Comparison of ENCODE assay signal across 33 cellular contexts in the genomic region with DNA sequence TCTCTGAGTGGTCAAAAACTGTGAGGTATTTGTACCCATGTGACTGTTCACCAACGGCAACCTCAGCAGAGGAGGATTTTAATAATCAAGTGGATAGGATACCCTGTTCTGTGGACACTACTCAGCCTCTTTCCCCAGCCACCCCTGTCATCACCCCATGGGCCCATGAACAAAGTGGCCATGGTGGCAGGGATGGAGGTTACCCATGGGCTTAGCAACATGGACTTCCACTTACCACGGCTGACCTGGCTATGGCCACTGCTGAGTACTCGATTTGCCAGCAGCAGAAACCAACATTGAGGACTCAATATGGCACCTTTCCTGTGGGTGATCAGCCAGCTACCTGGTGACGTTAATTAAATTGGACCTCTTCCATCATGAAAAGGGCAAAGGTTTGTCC.
"Had no signal": no experiment of that assay in that cellular context is flagged by ENCODE, and none has a peak within 500 bp of the region (broad histone marks: within the 10 kb centered on the region; RNA-seq: fewer than 3 reads in every experiment).

No MANE protein-coding gene starts in this region.

- H3K36me3 Mint-ChIP-seq: activated naive CD4-positive, alpha-beta T cell treated with anti-CD3 and anti-CD28 coated beads, Interleukin-2, amount 10 ng/mL, durations not matched to agents 7 days and 5 days; activated naive CD4-positive, alpha-beta T cell treated with anti-CD3 and anti-CD28 coated beads, Interleukin-2, amount 50 U/mL, for 24 hours; activated naive CD8-positive, alpha-beta T cell; activated naive CD8-positive, alpha-beta T cell treated with anti-CD3 and anti-CD28 coated beads for 36 hours; activated naive CD8-positive, alpha-beta T cell treated with anti-CD3 and anti-CD28 coated beads, Interleukin-2, amount 10 ng/mL, durations not matched to agents 7 days and 5 days; brain had no signal

- H3K27me3 Mint-ChIP-seq: activated naive CD4-positive, alpha-beta T cell treated with anti-CD3 and anti-CD28 coated beads, Interleukin-2, amount 10 ng/mL, durations not matched to agents 7 days and 5 days; activated naive CD4-positive, alpha-beta T cell treated with anti-CD3 and anti-CD28 coated beads, Interleukin-2, amount 50 U/mL, for 24 hours; activated naive CD8-positive, alpha-beta T cell; activated naive CD8-positive, alpha-beta T cell treated with anti-CD3 and anti-CD28 coated beads for 36 hours; activated naive CD8-positive, alpha-beta T cell treated with anti-CD3 and anti-CD28 coated beads, Interleukin-2, amount 10 ng/mL, durations not matched to agents 7 days and 5 days; activated naive CD8-positive, alpha-beta T cell treated with anti-CD3 and anti-CD28 coated beads, Interleukin-2, amount 50 U/mL, for 24 hours; activated T-cell treated with anti-CD3 and anti-CD28 coated beads, Interleukin-2, amount 50 U/mL, for 24 hours; activated T-helper 17 cell treated with anti-CD3 and anti-CD28 coated beads, Interleukin-2, amount 50 U/mL, for 72 hours; brain; central memory CD8-positive, alpha-beta T cell had no signal

- H3K9me3 Mint-ChIP-seq: activated naive CD4-positive, alpha-beta T cell treated with anti-CD3 and anti-CD28 coated beads, Interleukin-2, amount 50 U/mL, for 24 hours had no signal

- H3K4me3 Mint-ChIP-seq: activated naive CD4-positive, alpha-beta T cell treated with anti-CD3 and anti-CD28 coated beads for 36 hours; activated naive CD4-positive, alpha-beta T cell treated with anti-CD3 and anti-CD28 coated beads, Interleukin-2, amount 10 ng/mL, durations not matched to agents 7 days and 5 days; activated naive CD4-positive, alpha-beta T cell treated with anti-CD3 and anti-CD28 coated beads, Interleukin-2, amount 50 U/mL, for 24 hours; activated naive CD8-positive, alpha-beta T cell; activated naive CD8-positive, alpha-beta T cell treated with anti-CD3 and anti-CD28 coated beads for 36 hours; activated naive CD8-positive, alpha-beta T cell treated with anti-CD3 and anti-CD28 coated beads, Interleukin-2, amount 10 ng/mL, durations not matched to agents 7 days and 5 days; activated naive CD8-positive, alpha-beta T cell treated with anti-CD3 and anti-CD28 coated beads, Interleukin-2, amount 50 U/mL, for 24 hours; activated T-cell treated with anti-CD3 and anti-CD28 coated beads, Interleukin-2, amount 50 U/mL, for 24 hours; activated T-cell treated with anti-CD3 and anti-CD28 coated beads, Interleukin-2, amount 50 U/mL, for 4 hours; activated T-cell treated with anti-CD3 and anti-CD28 coated beads, Interleukin-2, amount 50 U/mL, for 72 hours; activated T-helper 1 cell treated with anti-CD3 and anti-CD28 coated beads, Interleukin-12 subunit alpha, Interleukin-12 subunit beta, Interleukin-2, Interleukin-4 antibody, amounts not matched to agents 30 ng/mL and 10 ng/mL and 1 ng/mL, durations not matched to agents 14 hours and 24 hours and 36 hours; activated T-helper 17 cell treated with anti-CD3 and anti-CD28 coated beads, Interleukin-2, amount 50 U/mL, for 72 hours; brain; central memory CD8-positive, alpha-beta T cell had no signal

- ATAC-seq: activated naive CD8-positive, alpha-beta T cell treated with anti-CD3 and anti-CD28 coated beads, Interleukin-2, amount 50 U/mL, for 24 hours; activated T-cell treated with anti-CD3 and anti-CD28 coated beads, Interleukin-2, amount 50 U/mL, for 4 hours; activated T-cell treated with anti-CD3 and anti-CD28 coated beads, Interleukin-2, amount 50 U/mL, for 72 hours; activated T-helper 17 cell treated with anti-CD3 and anti-CD28 coated beads, Interleukin-2, amount 50 U/mL, for 72 hours; body of pancreas had no signal

- H3K27ac Mint-ChIP-seq: activated naive CD4-positive, alpha-beta T cell treated with anti-CD3 and anti-CD28 coated beads for 36 hours; activated naive CD4-positive, alpha-beta T cell treated with anti-CD3 and anti-CD28 coated beads, Interleukin-2, amount 10 ng/mL, durations not matched to agents 7 days and 5 days; activated naive CD4-positive, alpha-beta T cell treated with anti-CD3 and anti-CD28 coated beads, Interleukin-2, amount 50 U/mL, for 24 hours; activated naive CD8-positive, alpha-beta T cell; activated naive CD8-positive, alpha-beta T cell treated with anti-CD3 and anti-CD28 coated beads for 36 hours; activated naive CD8-positive, alpha-beta T cell treated with anti-CD3 and anti-CD28 coated beads, Interleukin-2, amount 10 ng/mL, durations not matched to agents 7 days and 5 days; activated naive CD8-positive, alpha-beta T cell treated with anti-CD3 and anti-CD28 coated beads, Interleukin-2, amount 50 U/mL, for 24 hours; activated T-cell treated with anti-CD3 and anti-CD28 coated beads, Interleukin-2, amount 50 U/mL, for 24 hours; activated T-cell treated with anti-CD3 and anti-CD28 coated beads, Interleukin-2, amount 50 U/mL, for 72 hours; activated T-helper 1 cell treated with anti-CD3 and anti-CD28 coated beads, Interleukin-12 subunit alpha, Interleukin-12 subunit beta, Interleukin-2, Interleukin-4 antibody, amounts not matched to agents 30 ng/mL and 10 ng/mL and 1 ng/mL, durations not matched to agents 14 hours and 24 hours and 36 hours; activated T-helper 17 cell treated with anti-CD3 and anti-CD28 coated beads, Interleukin-2, amount 50 U/mL, for 72 hours; activated T-helper 2 cell treated with anti-CD3 and anti-CD28 coated beads, Interferon-gamma antibody, Interleukin-2, Interleukin-4, amounts not matched to agents 10 μg/mL and 5 μg/mL and 100 μg/mL, durations not matched to agents 14 hours and 24 hours and 36 hours; brain had no signal

- H3K4me1 Mint-ChIP-seq: activated naive CD4-positive, alpha-beta T cell treated with anti-CD3 and anti-CD28 coated beads, Interleukin-2, amount 10 ng/mL, durations not matched to agents 7 days and 5 days; activated naive CD4-positive, alpha-beta T cell treated with anti-CD3 and anti-CD28 coated beads, Interleukin-2, amount 50 U/mL, for 24 hours; activated naive CD8-positive, alpha-beta T cell treated with anti-CD3 and anti-CD28 coated beads for 36 hours; activated naive CD8-positive, alpha-beta T cell treated with anti-CD3 and anti-CD28 coated beads, Interleukin-2, amount 10 ng/mL, durations not matched to agents 7 days and 5 days; activated naive CD8-positive, alpha-beta T cell treated with anti-CD3 and anti-CD28 coated beads, Interleukin-2, amount 50 U/mL, for 24 hours; activated T-helper 17 cell treated with anti-CD3 and anti-CD28 coated beads, Interleukin-2, amount 50 U/mL, for 72 hours; brain; central memory CD8-positive, alpha-beta T cell had no signal

- DNase-seq: activated effector memory CD4-positive, alpha-beta T cell treated with anti-CD3 and anti-CD28 coated beads, Interleukin-2, amount 50 U/mL, for 16 hours; activated effector memory CD4-positive, alpha-beta T cell treated with Interleukin-2 at 50 U/mL for 16 hours; activated gamma-delta T cell; activated gamma-delta T cell treated with Interleukin-2 at 50 U/mL for 16 hours; activated naive CD4-positive, alpha-beta T cell; activated naive CD4-positive, alpha-beta T cell treated with anti-CD3 and anti-CD28 coated beads for 36 hours; activated naive CD4-positive, alpha-beta T cell treated with anti-CD3 and anti-CD28 coated beads, Interleukin-2, amount 10 ng/mL, durations not matched to agents 7 days and 5 days; activated naive CD4-positive, alpha-beta T cell treated with anti-CD3 and anti-CD28 coated beads, Interleukin-2, amount 50 U/mL, for 16 hours; activated naive CD4-positive, alpha-beta T cell treated with Interleukin-2 at 50 U/mL for 16 hours; activated naive CD8-positive, alpha-beta T cell treated with anti-CD3 and anti-CD28 coated beads for 36 hours; activated naive CD8-positive, alpha-beta T cell treated with anti-CD3 and anti-CD28 coated beads, Interleukin-2, amount 10 ng/mL, durations not matched to agents 7 days and 5 days; activated naive CD8-positive, alpha-beta T cell treated with anti-CD3 and anti-CD28 coated beads, Interleukin-2, amount 50 U/mL, for 24 hours; activated T-cell treated with anti-CD3 and anti-CD28 coated beads, Interleukin-2, amount 50 U/mL, for 1 hour; activated T-cell treated with anti-CD3 and anti-CD28 coated beads, Interleukin-2, amount 50 U/mL, for 24 hours; activated T-cell treated with anti-CD3 and anti-CD28 coated beads, Interleukin-2, amount 50 U/mL, for 4 hours; activated T-cell treated with anti-CD3 and anti-CD28 coated beads, Interleukin-2, amount 50 U/mL, for 48 hours; activated T-cell treated with anti-CD3 and anti-CD28 coated beads, Interleukin-2, amount 50 U/mL, for 72 hours; adrenal gland; amniotic stem cell; amygdala; anterior cingulate cortex; body of pancreas; brain microvascular endothelial cell; caudate nucleus; central memory CD4-positive, alpha-beta T cell; cerebellar nuclear complex had no signal
